ENCODE assay signal across 8 cellular contexts in genomic region chr21:44931137-44931500, GRCh38. TPM values are rescaled to one million over a fixed set of nuclear protein-coding genes. Genes with fewer than 3 reads are reported as not detected.
A peak's percentile ranks its signal among the peaks of the same experiment; 100 is the strongest.
DNase-seq lines count a peak whose midpoint lies in the region; ATAC-seq lines count a peak whose summit lies in the region.

No MANE protein-coding gene starts in this region.

- H3K4me1 ChIP-seq in Karpas-422 (ENCODE audit: low read length): peaks cover 89% of the 10 kb centered on the region

- H3K9ac ChIP-seq in Karpas-422 (ENCODE audit: low read length): peak overlapping the region; percentile 93

- no peaks in the 10 kb centered on the region for H3K27me3 ChIP-seq in Karpas-422 (ENCODE audit: low read length)

- H3K27ac Mint-ChIP-seq in naive thymus-derived CD8-positive, alpha-beta T cell: peak overlapping the region; percentile 82 to 97 (median 96)

- no peaks in the 10 kb centered on the region for H3K36me3 Mint-ChIP-seq in naive thymus-derived CD8-positive, alpha-beta T cell

- H4K20me1 ChIP-seq in Karpas-422 (ENCODE audit: insufficient read depth, low read depth, low read length): no peaks in the 10 kb centered on the region

- no peaks in the 10 kb centered on the region for H3K9me3 Mint-ChIP-seq in naive thymus-derived CD8-positive, alpha-beta T cell

- peak overlapping the region; percentile 86 for H3K4me2 ChIP-seq in Karpas-422 (ENCODE audit: low read depth, low read length, poor library complexity, severe bottlenecking)

- DNase-seq in GF-D8 (lab: John Stamatoyannopoulos, UW): peak; percentile 81
- peak; percentile 98 for DNase-seq in Karpas-422
- peak; percentile 46 for DNase-seq in astrocyte of the hippocampus (ENCODE audit: low read depth, low spot score)
- peak in 3 of 10 donors; percentile 41 to 66 (median 44) for DNase-seq in naive thymus-derived CD8-positive, alpha-beta T cell
- no peak for DNase-seq in NCI-H146 (lab: John Stamatoyannopoulos, UW)

- H3K79me2 ChIP-seq in Karpas-422 (ENCODE audit: low read length): peaks cover 6% of the 10 kb centered on the region; the same call in 1 of the 2 replicates

- H3K9me2 ChIP-seq in Karpas-422 (replicated peaks; ENCODE audit: insufficient read depth, low read length): no peaks in the 10 kb centered on the region

- peaks cover 36 to 59% (median 53%) of the 10 kb centered on the region in 4 donors for H3K4me1 Mint-ChIP-seq in naive thymus-derived CD8-positive, alpha-beta T cell

- POLR2A ChIA-PET in naive thymus-derived CD8-positive, alpha-beta T cell (lab: Charles Lee): interaction anchor here (0.9 to 13.7 kb wide), 9 partner anchors 8 to 592 kb away, joined by 3 to 703 read pairs (median 13); partner anchors contain the start of genes CFAP410, ITGB2, PTTG1IP and SLX9

- H3K36me3 ChIP-seq in Karpas-422 (ENCODE audit: insufficient read depth, low read length): no peaks in the 10 kb centered on the region

- no peaks in the 10 kb centered on the region for H3K9me3 ChIP-seq in Karpas-422 (ENCODE audit: low read length)

- peak in 1 of 2 donors; percentile 8 for ATAC-seq in naive thymus-derived CD8-positive, alpha-beta T cell
- ATAC-seq in HG03095 (IDR thresholded peaks at IDR 0.05; ENCODE audit: unreplicated experiment) (no peak), GM21367 (IDR thresholded peaks at IDR 0.05; ENCODE audit: unreplicated experiment) (no peak), GM19455 (IDR thresholded peaks at IDR 0.05; ENCODE audit: unreplicated experiment) (no peak)

- no peak overlapping the region for H2AFZ ChIP-seq in Karpas-422 (ENCODE audit: low read length)

- no peaks in the 10 kb centered on the region for H3K27me3 Mint-ChIP-seq in naive thymus-derived CD8-positive, alpha-beta T cell

- peak overlapping the region; percentile 75 for H3K4me3 ChIP-seq in Karpas-422 (ENCODE audit: low read length)

- H3K27ac ChIP-seq in Karpas-422 (ENCODE audit: low read length): peak overlapping the region; percentile 100

- H3K4me3 Mint-ChIP-seq in naive thymus-derived CD8-positive, alpha-beta T cell: peak overlapping the region; percentile 85 to 94 (median 90)

RNA-seq across cellular contexts. Expression of gene SLX9, which starts 8.7 kb away (rescaled TPM):
- 12.2 and 48.7 TPM in 2 replicates for total RNA-seq in Karpas-422 (2014; rRNA removed; shearing (Covaris generic); ENCODE audit: low replicate concordance)
- total RNA-seq in naive thymus-derived CD8-positive, alpha-beta T cell: 10 to 100 TPM; 23.5 to 27.9 TPM
- polyA plus RNA-seq in naive thymus-derived CD8-positive, alpha-beta T cell: 10 to 100 TPM; 11.7 to 13.5 (median 12.1) TPM

RNA-seq across cellular contexts. Expression of gene ITGB2, which starts 10.4 kb away (rescaled TPM):
- total RNA-seq in Karpas-422 (2014; rRNA removed; shearing (Covaris generic); ENCODE audit: low replicate concordance): 252 and 484 TPM in 2 replicates
- 100 to 1,000 TPM; 177 to 180 TPM for total RNA-seq in naive thymus-derived CD8-positive, alpha-beta T cell
- 100 to 1,000 TPM; 423 to 549 (median 524) TPM for polyA plus RNA-seq in naive thymus-derived CD8-positive, alpha-beta T cell

RNA-seq across cellular contexts. Expression of gene PTTG1IP, which starts 57.6 kb away (rescaled TPM):
- total RNA-seq in Karpas-422 (2014; rRNA removed; shearing (Covaris generic); ENCODE audit: low replicate concordance): 37.8 and 44.7 TPM in 2 replicates
- total RNA-seq in naive thymus-derived CD8-positive, alpha-beta T cell: 10 to 100 TPM; 62.0 to 68.7 TPM
- polyA plus RNA-seq in naive thymus-derived CD8-positive, alpha-beta T cell: 10 to 100 TPM; 42.4 to 54.1 (median 44.3) TPM
